In the genomic region with DNA sequence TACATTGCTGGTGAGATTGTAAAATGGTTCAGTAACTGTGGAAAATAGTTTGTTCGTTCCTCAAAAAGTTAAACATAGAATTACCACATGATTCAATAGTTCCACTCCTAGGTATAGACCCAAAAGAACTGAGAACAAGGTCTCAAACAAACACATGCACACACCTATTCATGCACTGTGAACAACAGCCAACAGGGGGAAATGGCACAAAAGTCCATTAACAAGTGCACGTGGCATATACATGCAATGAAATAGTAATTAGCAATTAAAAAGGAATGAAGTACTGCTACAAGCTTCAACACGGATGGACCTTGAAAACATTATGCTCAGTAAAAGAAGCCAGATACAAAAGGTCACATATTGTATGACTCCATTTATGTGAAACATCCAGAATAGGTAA, we compare ENCODE assay signal across 27 cellular contexts. TPM values are rescaled to one million over a fixed set of nuclear protein-coding genes. Genes with fewer than 3 reads are reported as not detected.
DNase-seq lines count a peak whose midpoint lies in the region; ATAC-seq, FAIRE-seq and TF ChIP-seq lines count a peak whose summit lies in the region.
"Had no signal": no experiment of that assay in that cellular context is flagged by ENCODE, and none has a peak within 500 bp of the region (broad histone marks: within the 10 kb centered on the region; RNA-seq: fewer than 3 reads in every experiment).

No MANE protein-coding gene starts in this region.

- TF ChIP-seq CTCF in mammary epithelial cell (conservative IDR thresholded peaks at IDR 0.05 in 1 of 2, IDR thresholded peaks at IDR 0.05 in 1 of 2; ENCODE audit: extremely low read depth in 1 of 2, insufficient read depth in 1 of 2, low read depth in 1 of 2, low read length in 2 of 2) (peak; percentile 30 to 44), MCF 10A (IDR thresholded peaks at IDR 0.05; ENCODE audit: unreplicated experiment) (no peak), bronchial epithelial cell (IDR thresholded peaks at IDR 0.05; ENCODE audit: insufficient read depth, low read length, severe bottlenecking) (peak; percentile 28)

- no peaks in the 10 kb centered on the region for H4K20me1 ChIP-seq in mammary epithelial cell (ENCODE audit: insufficient read depth, low read length)

- H2AFZ ChIP-seq in mammary epithelial cell (ENCODE audit: low read depth, low read length), result no peak overlapping the region
- H2AFZ ChIP-seq: GM23338 had no signal

- no peaks in the 10 kb centered on the region for H3K9me3 ChIP-seq in mammary epithelial cell (replicated peaks; ENCODE audit: insufficient read depth, low read length)
- H3K9me3 ChIP-seq: BE2C, HAP-1, MG63, SJSA1 had no signal

- no peak overlapping the region for H3K4me2 ChIP-seq in mammary epithelial cell (ENCODE audit: insufficient read depth, low read depth, low read length)
- H3K4me2 ChIP-seq: GM23338 had no signal

- no TSS peak for BruUV-seq in mammary epithelial cell (replicated peaks; lab: Mats Ljungman, UMichigan)
- no TSS peak for BruUV-seq in MCF 10A (replicated peaks; lab: Mats Ljungman, UMichigan)

- H3K9me3 Mint-ChIP-seq in MCF 10A (ENCODE audit: unreplicated experiment) (peaks cover 7% of the 10 kb centered on the region), memory B cell (peaks cover 4% of the 10 kb centered on the region)

- dilution Hi-C loops in mammary epithelial cell (cut with HindIII; ENCODE audit: low sequenced_read_pairs), result no loop called here

- no peak overlapping the region for H3K27ac Mint-ChIP-seq in MCF 10A (ENCODE audit: low read depth, unreplicated experiment)
- peak overlapping the region; percentile 9 for H3K27ac Mint-ChIP-seq in memory B cell
- H3K27ac Mint-ChIP-seq: GM23338 had no signal

- DNase-seq in mammary epithelial cell (peak; percentile 24), MCF 10A (ENCODE audit: unreplicated experiment) (no peak), bronchial epithelial cell (ENCODE audit: low read depth) (peak; percentile 70), memory B cell (ENCODE audit: low spot score in 2 of 2) (no peak), GM19240 (ENCODE audit: insufficient read length, low spot score) (no peak), NCI-H2081 (lab: John Stamatoyannopoulos, UW) (no peak)
- DNase-seq: BE2C, Calu3, DMS153, DND-41, Kasumi-1, MG63, NCI-H1694, NCI-H2029 treated with DMSO at 0.1 percent for 48 hours, NCI-H2227 treated with DMSO at 0.1 percent for 48 hours, NCI-H526 treated with DMSO at 0.1 percent for 48 hours, Right ventricle myocardium superior, RPMI8226 had no signal

- in situ Hi-C loops in mammary epithelial cell (cut with MboI; ENCODE audit: low sequenced_read_pairs in 2 of 2), result no loop called here

- H3K79me2 ChIP-seq in mammary epithelial cell (ENCODE audit: insufficient read depth, low read length), result peaks cover 66% of the 10 kb centered on the region

- H3K27me3 ChIP-seq in mammary epithelial cell (ENCODE audit: insufficient read depth, low read length) (no peaks in the 10 kb centered on the region), bronchial epithelial cell (ENCODE audit: control insufficient read depth, insufficient read depth, low read length) (no peaks in the 10 kb centered on the region)
- H3K27me3 ChIP-seq: BE2C, MG63 had no signal

- H3K27me3 Mint-ChIP-seq in MCF 10A (ENCODE audit: insufficient read depth, unreplicated experiment) (peaks cover 14% of the 10 kb centered on the region), memory B cell (no peaks in the 10 kb centered on the region)

- intact Hi-C loops in mammary epithelial cell (cut with micrococcal nuclease), result no loop called here
- intact Hi-C loops in MCF 10A (cut with micrococcal nuclease), result no loop called here

- no peak overlapping the region for H3K9ac ChIP-seq in mammary epithelial cell (ENCODE audit: insufficient read depth, low read length)

- H3K4me3 Mint-ChIP-seq in MCF 10A (ENCODE audit: unreplicated experiment) (no peak overlapping the region), memory B cell (no peak overlapping the region)
- H3K4me3 Mint-ChIP-seq: GM23338 had no signal

- H3K4me1 Mint-ChIP-seq in MCF 10A (ENCODE audit: insufficient read depth, unreplicated experiment), result peaks cover 6% of the 10 kb centered on the region
- peaks cover 43% of the 10 kb centered on the region for H3K4me1 Mint-ChIP-seq in memory B cell

- CTCF ChIA-PET in mammary epithelial cell (lab: Charles Lee; ENCODE audit: low non-redundant PET), result no interaction called here
- CTCF ChIA-PET in MCF 10A (lab: Yijun Ruan, JAX), result interaction anchor here (0.6 kb wide), 3 partner anchors 36 to 817 kb away, joined by 3 read pairs; no protein-coding TSS in a partner anchor

- H3K36me3 Mint-ChIP-seq in MCF 10A (ENCODE audit: insufficient read depth, unreplicated experiment), result no peaks in the 10 kb centered on the region
- peaks cover 6% of the 10 kb centered on the region for H3K36me3 Mint-ChIP-seq in memory B cell

- 59% methylated on average over 3 of the region's 3 CpGs for WGBS in mammary epithelial cell (ENCODE audit: low coverage, missing lambda C conversion rate)

- ATAC-seq in memory B cell (ENCODE audit: low read depth) (peak; percentile 45), HG03354 (IDR thresholded peaks at IDR 0.05; ENCODE audit: poor library complexity, severe bottlenecking, unreplicated experiment) (no peak), GM18868 (IDR thresholded peaks at IDR 0.05; ENCODE audit: unreplicated experiment) (no peak)
- ATAC-seq: GM23338, HepG2 had no signal

- POLR2A ChIA-PET in MCF 10A (lab: Yijun Ruan, JAX), result no interaction called here

- H3K36me3 ChIP-seq in mammary epithelial cell (ENCODE audit: insufficient read depth, low read length), result no peaks in the 10 kb centered on the region
- H3K36me3 ChIP-seq in bronchial epithelial cell (ENCODE audit: control insufficient read depth, insufficient read depth, low read length), result no peaks in the 10 kb centered on the region
- H3K36me3 ChIP-seq: BE2C, HAP-1, MG63, SJSA1 had no signal

- no peak for FAIRE-seq in bronchial epithelial cell (lab: Jason Lieb, UNC)
- FAIRE-seq: GM18507, HepG2 had no signal

- no peak overlapping the region for H3K27ac ChIP-seq in mammary epithelial cell (ENCODE audit: insufficient read depth, low read depth, low read length)
- H3K27ac ChIP-seq: 22Rv1, SJSA1 had no signal

- H3K4me3 ChIP-seq in mammary epithelial cell (replicated peaks in 1 of 3; ENCODE audit: insufficient read depth in 1 of 3, low read depth in 2 of 3, low read length in 3 of 3) (no peak overlapping the region), bronchial epithelial cell (ENCODE audit: low read depth, low read length) (no peak overlapping the region)
- H3K4me3 ChIP-seq: GM23338, HAP-1, MG63, SJSA1 had no signal

- peaks cover 49% of the 10 kb centered on the region for H3K4me1 ChIP-seq in mammary epithelial cell (ENCODE audit: insufficient read depth, low read length)
- H3K4me1 ChIP-seq: BE2C, HAP-1, SJSA1 had no signal

RNA-seq across cellular contexts. Expression of a gene that starts 23.8 kb away (rescaled TPM):
- total RNA-seq in mammary epithelial cell, result 10 to 100 TPM; 31.5 to 64.2 TPM
- polyA plus RNA-seq in mammary epithelial cell, result 6.3 TPM
- 15.6 TPM for polyA minus RNA-seq in mammary epithelial cell
- total RNA-seq in MCF 10A (2022), result not detected in 2 replicates
- 2.1 and 5.5 TPM in 2 replicates for total RNA-seq in bronchial epithelial cell
- total RNA-seq: Calu3, HepG2, HT-29 had no signal
- polyA plus RNA-seq: HepG2 had no signal

Comparison
In these comparisons a context has a peak if more than half of its experiments do, and no peak if none do; other contexts are left out.
1. DNase-seq: peak in mammary epithelial cell (single experiment) and bronchial epithelial cell (single experiment); none in MCF 10A (single experiment), memory B cell (0 of 2), GM19240 (single experiment) and NCI-H2081 (0 of 2).